12 cellular contexts compared by ENCODE assay signal in the genomic region with DNA sequence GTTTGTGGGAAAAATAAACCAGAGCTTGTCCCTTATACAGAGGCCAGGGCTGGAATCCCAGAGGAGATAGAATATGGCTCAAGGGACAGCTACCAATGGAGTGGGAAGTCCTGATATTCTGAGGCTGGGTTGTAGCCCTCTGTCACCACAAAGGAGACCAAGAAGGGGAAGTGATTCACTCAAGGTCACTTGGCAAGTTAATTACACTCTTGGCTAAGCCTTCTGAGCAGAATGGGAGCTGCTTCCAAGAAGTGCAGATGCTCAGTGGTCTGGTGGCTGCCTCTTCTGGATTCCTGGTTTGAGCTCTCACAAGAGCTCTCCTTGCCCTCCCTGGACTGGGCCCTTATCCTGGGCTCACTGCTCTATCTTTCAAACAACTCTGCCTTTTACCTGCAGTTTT.
DNase-seq lines count a peak whose midpoint lies in the region; ATAC-seq and TF ChIP-seq lines count a peak whose summit lies in the region.
"Had no signal": no experiment of that assay in that cellular context is flagged by ENCODE, and none has a peak within 500 bp of the region (broad histone marks: within the 10 kb centered on the region; RNA-seq: fewer than 3 reads in every experiment).

No MANE protein-coding gene starts in this region.

- no peaks in the 10 kb centered on the region for H3K27me3 ChIP-seq in Peyer's patch

- in situ Hi-C loops in astrocyte of the cerebellum (cut with HindIII; ENCODE audit: low sequenced_read_pairs), result no loop called here

- DNase-seq in AG08395 (ENCODE audit: low spot score) (peak; percentile 67), M059J (ENCODE audit: low read depth) (peak; percentile 95), astrocyte of the cerebellum (ENCODE audit: low read depth) (peak; percentile 40), hepatic stellate cell (ENCODE audit: low spot score) (peak; percentile 33), caudate nucleus (lab: John Stamatoyannopoulos, UW) (no peak), Peyer's patch (no peak), RPMI8226 (no peak)
- DNase-seq: DND-41; stimulated activated CD4-positive, alpha-beta T cell treated with anti-CD3 and anti-CD28 coated beads, Interleukin-4, amount 100 ng/mL, for 1 hour; stimulated activated naive CD8-positive, alpha-beta T cell treated with anti-CD3 and anti-CD28 coated beads, Interleukin-15, amount 100 ng/mL, for 72 hours had no signal

- ATAC-seq in GM21619 (IDR thresholded peaks at IDR 0.05; ENCODE audit: unreplicated experiment), result no peak
- ATAC-seq: Panc1; stimulated activated naive CD8-positive, alpha-beta T cell treated with anti-CD3 and anti-CD28 coated beads, Interleukin-15, amount 100 ng/mL, for 72 hours had no signal

- TF ChIP-seq POLR2A in Peyer's patch (IDR thresholded peaks at IDR 0.05), result no peak

- H3K36me3 ChIP-seq in Peyer's patch, result no peaks in the 10 kb centered on the region

- TF ChIP-seq CTCF in astrocyte of the cerebellum (IDR thresholded peaks at IDR 0.05; ENCODE audit: low read depth, low read length, missing control alignments) (no peak), Peyer's patch (IDR thresholded peaks at IDR 0.05) (no peak)

- H3K4me3 ChIP-seq in astrocyte of the cerebellum (ENCODE audit: low read depth, low read length) (no peak overlapping the region), Peyer's patch (no peak overlapping the region)

- no peaks in the 10 kb centered on the region for H3K4me1 ChIP-seq in Peyer's patch

- H3K27ac ChIP-seq in caudate nucleus (ENCODE audit: low read depth, low read length) (no peak overlapping the region), Peyer's patch (no peak overlapping the region)

- no peaks in the 10 kb centered on the region for H3K9me3 ChIP-seq in Peyer's patch

Comparison
In these comparisons a context has a peak if more than half of its experiments do, and no peak if none do; other contexts are left out.
1. DNase-seq: peak in AG08395 (single experiment), M059J (single experiment), astrocyte of the cerebellum (single experiment) and hepatic stellate cell (single experiment); none in caudate nucleus (0 of 61), Peyer's patch (0 of 3) and RPMI8226 (single experiment).